ENCODE assay signal across 8 cellular contexts in the genomic region with DNA sequence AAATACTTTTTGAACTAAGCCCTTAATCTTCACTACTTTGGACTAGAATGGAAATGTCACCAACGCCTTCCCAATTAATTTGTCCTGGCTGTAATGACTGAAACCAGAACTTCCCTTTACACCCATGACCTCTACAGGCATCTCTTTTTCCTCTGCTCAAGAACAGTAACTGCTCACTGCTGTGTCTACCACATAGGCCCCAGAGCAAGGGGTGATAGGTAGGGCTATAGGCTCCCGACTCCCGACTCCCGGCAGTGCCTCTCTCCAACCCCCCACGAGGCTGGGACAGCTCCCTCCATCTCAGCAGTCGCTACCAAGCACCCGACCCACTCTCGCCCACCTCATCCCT. TPM values are rescaled to one million over a fixed set of nuclear protein-coding genes. Genes with fewer than 3 reads are reported as not detected.
DNase-seq lines count a peak whose midpoint lies in the region; ATAC-seq and TF ChIP-seq lines count a peak whose summit lies in the region.

No MANE protein-coding gene starts in this region.

- H3K27ac ChIP-seq in SU-DHL-6 (ENCODE audit: low read depth, low read length) (peak overlapping the region; percentile 68), sigmoid colon (peak overlapping the region; percentile 80 to 91 (median 84))

- H3K4me3 ChIP-seq in SU-DHL-6 (ENCODE audit: insufficient read depth, low read length, poor library complexity, severe bottlenecking) (peak overlapping the region; percentile 43), fibroblast of villous mesenchyme (ENCODE audit: low read depth, low read length) (peak overlapping the region; percentile 71), sigmoid colon (peak overlapping the region; percentile 57 to 69 (median 64))

- H3K79me2 ChIP-seq in SU-DHL-6 (ENCODE audit: insufficient read depth, low read length), result no peaks in the 10 kb centered on the region; the same call in 1 of the 2 replicates

- TF ChIP-seq POLR2A in sigmoid colon (IDR thresholded peaks at IDR 0.05), result no peak

- H4K20me1 ChIP-seq in SU-DHL-6 (ENCODE audit: low read depth, low read length), result no peaks in the 10 kb centered on the region

- TF ChIP-seq CTCF in SU-DHL-6 (IDR thresholded peaks at IDR 0.05; ENCODE audit: insufficient read depth, low read length, poor library complexity, severe bottlenecking) (no peak), fibroblast of villous mesenchyme (IDR thresholded peaks at IDR 0.05; ENCODE audit: insufficient read depth, low read depth, low read length) (no peak), sigmoid colon (IDR thresholded peaks at IDR 0.05) (no peak)

- no peaks in the 10 kb centered on the region for H3K36me3 ChIP-seq in SU-DHL-6 (ENCODE audit: low read length)
- H3K36me3 ChIP-seq in sigmoid colon, result no peaks in the 10 kb centered on the region

- H3K4me1 ChIP-seq in sigmoid colon, result peaks cover 0 to 4% (median 0%) of the 10 kb centered on the region in 4 donors

- H3K4me2 ChIP-seq in SU-DHL-6 (ENCODE audit: low read depth, low read length, poor library complexity, severe bottlenecking), result peak overlapping the region; percentile 61

- 2% methylated on average over 8 of the region's 8 CpGs for WGBS in sigmoid colon, 2 donors

- H3K9me2 ChIP-seq in SU-DHL-6 (replicated peaks; ENCODE audit: insufficient read depth, low read length), result no peaks in the 10 kb centered on the region

- intact Hi-C loops in sigmoid colon (cut with DNase I), result loop anchor here (5.0 to 10.0 kb wide), 2 partner anchors 252 to 681 kb away; no protein-coding TSS in a partner anchor

- H3K27me3 ChIP-seq in SU-DHL-6 (ENCODE audit: low read length) (no peaks in the 10 kb centered on the region), sigmoid colon (no peaks in the 10 kb centered on the region)

- H2AFZ ChIP-seq in SU-DHL-6 (ENCODE audit: low read depth, low read length, severe bottlenecking), result peak overlapping the region; percentile 74

- H3F3A ChIP-seq in SU-DHL-6 (ENCODE audit: insufficient read depth), result peaks cover 28% of the 10 kb centered on the region

- no peak for TF ChIP-seq EP300 in sigmoid colon (IDR thresholded peaks at IDR 0.05)

- ATAC-seq in activated CD4-positive, CD25-positive, alpha-beta regulatory T cell treated with anti-CD3 and anti-CD28 coated beads, Interleukin-2, amount 50 U/mL, for 24 hours, result peak; percentile 48 to 54
- peak; percentile 59 for ATAC-seq in HG02885 (IDR thresholded peaks at IDR 0.05; ENCODE audit: poor library complexity, unreplicated experiment)

- no peak for DNase-seq in activated CD4-positive, CD25-positive, alpha-beta regulatory T cell (lab: John Stamatoyannopoulos, UW)
- DNase-seq in fibroblast of villous mesenchyme (ENCODE audit: low read depth) (no peak), sigmoid colon (no peak), COLO829 (ENCODE audit: low spot score) (no peak), COR-L47 (lab: John Stamatoyannopoulos, UW) (no peak)

- H3K9ac ChIP-seq in SU-DHL-6 (ENCODE audit: low read length), result peak overlapping the region; percentile 60

- H3K9me3 ChIP-seq in SU-DHL-6 (ENCODE audit: insufficient read depth, low read length) (no peaks in the 10 kb centered on the region), sigmoid colon (no peaks in the 10 kb centered on the region)

RNA-seq across cellular contexts. Expression of gene LEKR1, which starts 0.4 kb away (rescaled TPM):
- total RNA-seq in fibroblast of villous mesenchyme (0.86 and 0.97 TPM in 2 replicates), sigmoid colon (1 to 10 TPM in 1 of 4 donors, under 1 TPM in 2, not detected in 1; 0.36 to 1.7 (median 0.68) TPM)
- polyA plus RNA-seq in sigmoid colon, result 1 to 10 TPM in 1 of 3 donors, under 1 TPM in 2; 0.60 to 1.4 (median 0.71) TPM
